28 cellular contexts compared by ENCODE assay signal in the genomic region with DNA sequence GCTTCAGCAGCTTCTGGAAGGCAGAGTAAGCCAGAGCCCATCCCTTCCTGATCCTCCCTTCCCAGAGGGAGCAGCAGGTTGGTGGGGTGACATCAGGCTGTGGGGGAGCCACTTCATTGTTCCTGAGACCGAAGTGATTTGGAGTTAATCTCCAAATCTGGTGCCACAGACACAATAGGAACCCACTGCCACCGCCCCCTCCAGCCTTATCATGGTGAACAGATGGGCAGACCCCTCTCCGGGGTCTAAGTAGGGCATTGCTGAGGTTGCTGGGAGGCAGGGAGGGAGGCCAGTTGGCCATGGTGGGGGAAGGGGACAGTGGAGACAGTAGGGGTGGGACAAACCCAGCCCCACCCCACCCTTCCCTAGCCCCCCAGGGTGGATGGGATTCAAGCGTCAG. TPM values are rescaled to one million over a fixed set of nuclear protein-coding genes. Genes with fewer than 3 reads are reported as not detected.
"Had no signal": no experiment of that assay in that cellular context is flagged by ENCODE, and none has a peak within 500 bp of the region (broad histone marks: within the 10 kb centered on the region; RNA-seq: fewer than 3 reads in every experiment).

No MANE protein-coding gene starts in this region.

- DNase-seq: activated CD4-positive, alpha-beta T cell treated with anti-CD3 and anti-CD28 coated beads for 36 hours; activated CD8-positive, alpha-beta memory T cell treated with anti-CD3 and anti-CD28 coated beads, Interleukin-2, amount 50 U/mL, for 4 hours; activated CD8-positive, alpha-beta T cell treated with anti-CD3 and anti-CD28 coated beads for 36 hours; activated gamma-delta T cell treated with Interleukin-2 at 50 U/mL for 16 hours; activated naive CD4-positive, alpha-beta T cell treated with anti-CD3 and anti-CD28 coated beads, Interleukin-2, amount 10 ng/mL, durations not matched to agents 7 days and 5 days; activated naive CD8-positive, alpha-beta T cell treated with anti-CD3 and anti-CD28 coated beads for 36 hours; activated T-cell treated with anti-CD3 and anti-CD28 coated beads, Interleukin-2, amount 50 U/mL, for 72 hours; brain microvascular endothelial cell; cerebellar nuclear complex; colonic mucosa; Karpas-422; MM.1S; NCI-H146; NCI-H187 treated with DMSO at 0.1 percent for 48 hours; NCI-H2081 treated with DMSO at 0.1 percent for 48 hours; NCI-H446; NCI-H526; NCI-H774; NK-92 treated with Interleukin-12 subunit alpha and Interleukin-12 subunit beta, amount 100 ng/mL, for 24 hours; SHP77 treated with DMSO at 0.1 percent for 48 hours; T-cell; T-helper 2 cell; T1000 had no signal

- H3K9me3 ChIP-seq: colonic mucosa had no signal

- H3K27me3 ChIP-seq: brain microvascular endothelial cell, cardiac muscle cell, colonic mucosa had no signal

- H3K27ac ChIP-seq: brain microvascular endothelial cell, cardiac muscle cell, colonic mucosa, VCaP had no signal

- FAIRE-seq: RCC 7860 had no signal

- ATAC-seq: activated CD4-positive, alpha-beta T cell treated with anti-CD3 and anti-CD28 coated beads for 36 hours; activated CD8-positive, alpha-beta T cell treated with anti-CD3 and anti-CD28 coated beads for 36 hours; activated T-cell treated with anti-CD3 and anti-CD28 coated beads, Interleukin-2, amount 50 U/mL, for 72 hours; T-cell had no signal

- H3K27me3 Mint-ChIP-seq: activated CD4-positive, alpha-beta T cell treated with anti-CD3 and anti-CD28 coated beads for 36 hours; activated CD8-positive, alpha-beta T cell treated with anti-CD3 and anti-CD28 coated beads for 36 hours had no signal

- H3K36me3 ChIP-seq: brain microvascular endothelial cell, cardiac muscle cell, colonic mucosa had no signal

- H3K27ac Mint-ChIP-seq: activated CD4-positive, alpha-beta T cell treated with anti-CD3 and anti-CD28 coated beads for 36 hours; activated CD8-positive, alpha-beta T cell treated with anti-CD3 and anti-CD28 coated beads for 36 hours; activated naive CD4-positive, alpha-beta T cell treated with anti-CD3 and anti-CD28 coated beads, Interleukin-2, amount 10 ng/mL, durations not matched to agents 7 days and 5 days; activated naive CD8-positive, alpha-beta T cell treated with anti-CD3 and anti-CD28 coated beads for 36 hours; activated T-cell treated with anti-CD3 and anti-CD28 coated beads, Interleukin-2, amount 50 U/mL, for 72 hours; activated T-helper 2 cell treated with anti-CD3 and anti-CD28 coated beads, Interferon-gamma antibody, Interleukin-2, Interleukin-4, amounts not matched to agents 10 μg/mL and 5 μg/mL and 100 μg/mL, durations not matched to agents 14 hours and 24 hours and 36 hours; T-cell had no signal

- H3K4me3 Mint-ChIP-seq: activated CD4-positive, alpha-beta T cell treated with anti-CD3 and anti-CD28 coated beads for 36 hours; activated CD8-positive, alpha-beta T cell treated with anti-CD3 and anti-CD28 coated beads for 36 hours; activated naive CD4-positive, alpha-beta T cell treated with anti-CD3 and anti-CD28 coated beads, Interleukin-2, amount 10 ng/mL, durations not matched to agents 7 days and 5 days; activated naive CD8-positive, alpha-beta T cell treated with anti-CD3 and anti-CD28 coated beads for 36 hours; activated T-cell treated with anti-CD3 and anti-CD28 coated beads, Interleukin-2, amount 50 U/mL, for 72 hours; T-cell had no signal

- H3K4me3 ChIP-seq: cardiac muscle cell, colonic mucosa had no signal

- H3K36me3 Mint-ChIP-seq: activated naive CD4-positive, alpha-beta T cell treated with anti-CD3 and anti-CD28 coated beads, Interleukin-2, amount 10 ng/mL, durations not matched to agents 7 days and 5 days; activated naive CD8-positive, alpha-beta T cell treated with anti-CD3 and anti-CD28 coated beads for 36 hours; T-cell had no signal

- H3K9me3 Mint-ChIP-seq: activated CD8-positive, alpha-beta T cell treated with anti-CD3 and anti-CD28 coated beads for 36 hours; activated naive CD4-positive, alpha-beta T cell treated with anti-CD3 and anti-CD28 coated beads, Interleukin-2, amount 10 ng/mL, durations not matched to agents 7 days and 5 days; activated naive CD8-positive, alpha-beta T cell treated with anti-CD3 and anti-CD28 coated beads for 36 hours; activated T-cell treated with anti-CD3 and anti-CD28 coated beads, Interleukin-2, amount 50 U/mL, for 72 hours; activated T-helper 2 cell treated with anti-CD3 and anti-CD28 coated beads, Interferon-gamma antibody, Interleukin-2, Interleukin-4, amounts not matched to agents 10 μg/mL and 5 μg/mL and 100 μg/mL, durations not matched to agents 14 hours and 24 hours and 36 hours; T-cell had no signal

- H3K4me1 ChIP-seq: colonic mucosa had no signal

RNA-seq across cellular contexts. Expression of a gene that starts 46.0 kb away (rescaled TPM):
- total RNA-seq: activated CD4-positive, alpha-beta T cell treated with anti-CD3 and anti-CD28 coated beads for 36 hours; activated CD8-positive, alpha-beta T cell treated with anti-CD3 and anti-CD28 coated beads for 36 hours; activated naive CD8-positive, alpha-beta T cell treated with anti-CD3 and anti-CD28 coated beads for 36 hours; activated T-cell treated with anti-CD3 and anti-CD28 coated beads, Interleukin-2, amount 50 U/mL, for 72 hours; activated T-helper 2 cell treated with anti-CD3 and anti-CD28 coated beads, Interferon-gamma antibody, Interleukin-2, Interleukin-4, amounts not matched to agents 10 μg/mL and 5 μg/mL and 100 μg/mL, durations not matched to agents 14 hours and 24 hours and 36 hours; SK-MEL-5 had no signal
